In genomic region chr10:13528875-13529713, GRCh38 we compare ENCODE assay signal across 8 cellular contexts. TPM values are rescaled to one million over a fixed set of nuclear protein-coding genes. Genes with fewer than 3 reads are reported as not detected.
DNase-seq lines count a peak whose midpoint lies in the region; ATAC-seq and TF ChIP-seq lines count a peak whose summit lies in the region.

Gene BEND7 (minus strand): TSS chr10:13529014. CDS start chr10:13528533, 481 bp downstream.

- H3K9me3 Mint-ChIP-seq in chondrocyte (ENCODE audit: low read depth) = no peaks in the 10 kb centered on the region
- no peaks in the 10 kb centered on the region for H3K9me3 Mint-ChIP-seq in stimulated activated naive B cell treated with anti-CD40 and anti-IgM and Interleukin-4, amounts not matched to agents 10 μg/mL and 1 μg/mL and 100 μg/mL, for 72 hours

- DNase-seq in NCI-H1417 (lab: John Stamatoyannopoulos, UW) = peak in 2 of 3 experiments; percentile 16 to 46
- no peak for DNase-seq in NCI-H1417 treated with DMSO at 0.1 percent for 48 hours (lab: John Stamatoyannopoulos, UW)
- DNase-seq in NCI-H460 (ENCODE audit: extremely low read depth, low read depth) = peak; percentile 28
- DNase-seq in chondrocyte (ENCODE audit: low spot score) = no peak
- DNase-seq in left kidney (ENCODE audit: low read depth, low spot score) = peak; percentile 80
- no peak for DNase-seq in stimulated activated naive B cell treated with anti-CD40 and anti-IgM and Interleukin-4, amounts not matched to agents 10 μg/mL and 1 μg/mL and 100 μg/mL, for 72 hours
- DNase-seq in effector CD4-positive, alpha-beta T cell = no peak

- peak; percentile 68 for ATAC-seq in stimulated activated naive B cell treated with anti-CD40 and anti-IgM and Interleukin-4, amounts not matched to agents 10 μg/mL and 1 μg/mL and 100 μg/mL, for 72 hours (replicated peaks)
- no peak for ATAC-seq in GM18909 (IDR thresholded peaks at IDR 0.05; ENCODE audit: poor library complexity, unreplicated experiment)

- H3K4me1 Mint-ChIP-seq in chondrocyte (ENCODE audit: low read depth) = peaks cover 22% of the 10 kb centered on the region
- peaks cover 10 to 11% of the 10 kb centered on the region in 2 donors for H3K4me1 Mint-ChIP-seq in stimulated activated naive B cell treated with anti-CD40 and anti-IgM and Interleukin-4, amounts not matched to agents 10 μg/mL and 1 μg/mL and 100 μg/mL, for 72 hours

- peaks cover 3% of the 10 kb centered on the region for H3K27me3 Mint-ChIP-seq in chondrocyte (ENCODE audit: low read depth)
- H3K27me3 Mint-ChIP-seq in stimulated activated naive B cell treated with anti-CD40 and anti-IgM and Interleukin-4, amounts not matched to agents 10 μg/mL and 1 μg/mL and 100 μg/mL, for 72 hours = peaks cover 48 to 62% of the 10 kb centered on the region in 2 donors

- no peak for TF ChIP-seq CTCF in chondrocyte (IDR thresholded peaks at IDR 0.05)

- peak within 1 kb of the TSS; percentile 76 for H3K4me3 Mint-ChIP-seq in chondrocyte (ENCODE audit: unreplicated experiment)
- H3K4me3 Mint-ChIP-seq in stimulated activated naive B cell treated with anti-CD40 and anti-IgM and Interleukin-4, amounts not matched to agents 10 μg/mL and 1 μg/mL and 100 μg/mL, for 72 hours = peak within 1 kb of the TSS; percentile 80 to 81

- H3K36me3 Mint-ChIP-seq in chondrocyte (ENCODE audit: low read depth) = peaks cover 4% of the 10 kb centered on the region
- H3K36me3 Mint-ChIP-seq in stimulated activated naive B cell treated with anti-CD40 and anti-IgM and Interleukin-4, amounts not matched to agents 10 μg/mL and 1 μg/mL and 100 μg/mL, for 72 hours = peaks cover 0 to 5% of the 10 kb centered on the region in 2 donors

- H3K27ac Mint-ChIP-seq in chondrocyte (ENCODE audit: unreplicated experiment) = peak within 1 kb of the TSS; percentile 76
- no peak within 1 kb of the TSS for H3K27ac Mint-ChIP-seq in stimulated activated naive B cell treated with anti-CD40 and anti-IgM and Interleukin-4, amounts not matched to agents 10 μg/mL and 1 μg/mL and 100 μg/mL, for 72 hours

RNA-seq across cellular contexts. Expression of gene BEND7, which starts in this region (rescaled TPM):
- total RNA-seq in NCI-H460 (2014; rRNA removed; shearing (Covaris generic)) = 11.6 and 12.4 TPM in 2 replicates
- 3.5 and 11.6 TPM in 2 replicates for polyA plus RNA-seq in NCI-H460 (2014; cell fraction: nucleus; rRNA removed)
- total RNA-seq in chondrocyte = 9.7 to 15.8 TPM (median 12.3 TPM) in 3 replicates

Comparison
In these comparisons a context has a peak if more than half of its experiments do, and no peak if none do; other contexts are left out.
1. DNase-seq: peak in NCI-H1417 (2 of 3), NCI-H460 (single experiment) and left kidney (single experiment); none in NCI-H1417 treated with DMSO at 0.1 percent for 48 hours (single experiment), chondrocyte (single experiment), stimulated activated naive B cell treated with anti-CD40 and anti-IgM and Interleukin-4, amounts not matched to agents 10 μg/mL and 1 μg/mL and 100 μg/mL, for 72 hours (single experiment) and effector CD4-positive, alpha-beta T cell (single experiment).